In the genomic region with DNA sequence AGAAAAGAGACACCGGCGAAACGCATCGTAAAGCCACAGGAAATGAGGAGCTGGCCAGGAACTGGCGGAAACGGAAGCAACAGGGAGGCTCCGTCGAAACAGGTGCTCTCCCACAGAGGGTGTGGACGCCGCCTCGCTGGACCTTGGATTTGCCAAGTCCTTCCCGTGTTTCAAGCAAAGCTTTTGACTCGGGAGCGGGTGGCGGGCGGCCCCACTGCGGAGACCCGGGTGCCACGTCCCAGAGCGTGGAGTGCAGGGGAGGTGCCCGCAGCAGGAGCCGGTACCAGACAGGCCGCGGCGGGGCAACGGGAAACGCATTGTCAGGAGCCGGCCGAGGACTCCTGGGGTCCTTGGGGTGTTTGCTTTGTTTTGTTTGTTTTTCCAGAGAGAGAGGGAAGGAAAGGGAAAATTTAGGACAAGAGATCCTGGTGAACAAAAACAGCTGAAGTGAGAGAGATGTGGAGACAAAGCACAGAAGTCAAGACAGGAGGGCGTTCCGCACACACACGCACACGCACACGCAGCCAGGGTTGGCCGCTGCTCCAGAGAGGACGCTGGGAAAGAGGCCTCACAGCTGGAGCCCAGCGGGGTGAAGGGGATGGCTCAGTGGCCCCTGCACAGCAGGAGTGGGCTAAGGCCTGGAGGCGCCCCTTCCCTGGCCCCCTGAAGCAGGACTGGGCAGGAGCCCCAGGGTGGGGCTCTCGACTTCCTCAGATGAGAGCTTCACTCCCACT, we compare ENCODE assay signal across 1 cellular context.
TF ChIP-seq lines count a peak whose summit lies in the region.

No MANE protein-coding gene starts in this region.

TF ChIP-seq in HepG2, 621 proteins besides CTCF, POLR2A, EP300 and RAD21 (continued from another document and continues in another):
- TF ChIP-seq, protein P1, sequence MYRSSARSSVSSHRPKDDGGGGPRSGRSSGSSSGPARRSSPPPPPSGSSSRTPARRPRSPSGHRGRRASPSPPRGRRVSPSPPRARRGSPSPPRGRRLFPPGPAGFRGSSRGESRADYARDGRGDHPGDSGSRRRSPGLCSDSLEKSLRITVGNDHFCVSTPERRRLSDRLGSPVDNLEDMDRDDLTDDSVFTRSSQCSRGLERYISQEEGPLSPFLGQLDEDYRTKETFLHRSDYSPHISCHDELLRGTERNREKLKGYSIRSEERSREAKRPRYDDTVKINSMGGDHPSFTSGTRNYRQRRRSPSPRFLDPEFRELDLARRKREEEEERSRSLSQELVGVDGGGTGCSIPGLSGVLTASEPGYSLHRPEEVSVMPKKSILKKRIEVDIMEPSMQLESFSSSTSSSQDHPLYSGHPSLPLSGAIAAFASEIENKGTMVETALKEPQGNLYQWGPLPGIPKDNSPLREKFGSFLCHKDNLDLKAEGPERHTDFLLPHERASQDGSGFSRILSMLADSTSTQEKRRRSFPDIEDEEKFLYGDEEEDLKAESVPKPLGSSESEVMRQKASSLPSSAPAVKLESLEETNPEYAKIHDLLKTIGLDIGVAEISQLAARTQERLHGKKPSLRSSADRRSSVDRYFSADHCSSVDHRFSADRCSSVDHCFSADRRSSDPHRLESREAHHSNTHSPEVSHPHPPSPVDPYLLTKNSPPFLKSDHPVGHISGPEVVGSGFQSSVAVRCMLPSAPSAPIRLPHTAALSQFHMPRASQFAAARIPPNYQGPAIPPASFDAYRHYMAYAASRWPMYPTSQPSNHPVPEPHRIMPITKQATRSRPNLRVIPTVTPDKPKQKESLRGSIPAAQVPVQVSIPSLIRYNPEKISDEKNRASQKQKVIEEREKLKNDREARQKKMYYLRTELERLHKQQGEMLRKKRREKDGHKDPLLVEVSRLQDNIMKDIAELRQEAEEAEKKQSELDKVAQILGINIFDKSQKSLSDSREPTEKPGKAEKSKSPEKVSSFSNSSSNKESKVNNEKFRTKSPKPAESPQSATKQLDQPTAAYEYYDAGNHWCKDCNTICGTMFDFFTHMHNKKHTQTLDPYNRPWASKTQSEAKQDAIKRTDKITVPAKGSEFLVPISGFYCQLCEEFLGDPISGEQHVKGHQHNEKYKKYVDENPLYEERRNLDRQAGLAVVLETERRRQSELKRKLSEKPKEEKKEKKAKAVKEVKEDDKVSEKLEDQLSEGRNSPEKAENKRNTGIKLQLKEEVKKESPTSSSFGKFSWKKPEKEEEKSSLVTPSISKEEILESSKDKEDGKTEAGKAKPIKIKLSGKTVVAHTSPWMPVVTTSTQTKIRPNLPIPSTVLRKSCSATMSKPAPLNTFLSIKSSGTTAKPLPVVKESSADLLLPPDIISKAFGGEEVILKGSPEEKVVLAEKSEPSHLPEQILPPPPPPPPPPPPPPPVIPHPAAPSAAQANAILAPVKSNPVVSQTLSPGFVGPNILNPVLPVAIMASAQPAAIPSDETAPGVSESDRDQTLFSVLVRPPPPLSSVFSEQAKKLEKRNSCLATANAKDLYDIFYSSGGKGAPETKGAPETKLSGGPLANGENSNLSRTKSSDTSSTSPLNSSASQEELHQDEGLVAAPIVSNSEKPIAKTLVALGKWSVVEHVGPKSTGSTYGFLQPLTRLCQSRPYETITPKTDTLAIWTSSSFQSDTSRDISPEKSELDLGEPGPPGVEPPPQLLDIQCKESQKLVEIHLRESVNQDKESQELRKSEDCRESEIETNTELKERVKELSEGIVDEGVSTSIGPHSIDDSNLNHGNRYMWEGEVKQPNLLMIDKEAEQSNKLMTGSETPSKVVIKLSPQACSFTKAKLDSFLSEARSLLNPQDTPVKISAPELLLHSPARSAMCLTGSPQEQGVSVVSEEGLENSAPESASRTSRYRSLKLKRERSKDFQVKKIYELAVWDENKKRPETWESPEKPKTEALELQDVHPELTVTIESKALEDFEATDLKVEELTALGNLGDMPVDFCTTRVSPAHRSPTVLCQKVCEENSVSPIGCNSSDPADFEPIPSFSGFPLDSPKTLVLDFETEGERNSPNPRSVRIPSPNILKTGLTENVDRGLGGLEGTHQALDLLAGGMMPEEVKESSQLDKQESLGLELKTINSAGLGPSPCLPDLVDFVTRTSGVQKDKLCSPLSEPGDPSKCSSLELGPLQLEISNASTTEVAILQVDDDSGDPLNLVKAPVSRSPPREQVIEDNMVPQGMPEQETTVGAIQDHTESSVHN (CRISPR knock-in tag; IDR thresholded peaks at IDR 0.05): no peak
- TF ChIP-seq EED (CRISPR knock-in tag; IDR thresholded peaks at IDR 0.05) (peak; percentile 59; the same call in 1 of the 2 replicates), GABPB1 (CRISPR knock-in tag; IDR thresholded peaks at IDR 0.05) (peak; percentile 49; the same call in 1 of the 2 replicates), ETV5 (CRISPR knock-in tag; IDR thresholded peaks at IDR 0.05; ENCODE audit: borderline replicate concordance) (peak; percentile 45; the same call in 1 of the 2 replicates), MED13 (CRISPR knock-in tag; IDR thresholded peaks at IDR 0.05) (no peak), SMYD3 (CRISPR knock-in tag; IDR thresholded peaks at IDR 0.05) (no peak), MAFG (CRISPR knock-in tag; IDR thresholded peaks at IDR 0.05) (no peak), ZNF205 (CRISPR knock-in tag; IDR thresholded peaks at IDR 0.05) (no peak), KMT2B (CRISPR knock-in tag; IDR thresholded peaks at IDR 0.05) (no peak), FOSL2 (CRISPR knock-in tag; IDR thresholded peaks at IDR 0.05) (no peak), STAT5B (CRISPR knock-in tag; IDR thresholded peaks at IDR 0.05) (no peak), AHR (CRISPR knock-in tag; IDR thresholded peaks at IDR 0.05) (no peak), SALL1 (CRISPR knock-in tag; IDR thresholded peaks at IDR 0.05) (peak; percentile 22; the same call in 1 of the 2 replicates), CCDC6 (CRISPR knock-in tag; IDR thresholded peaks at IDR 0.05) (no peak), YEATS4 (CRISPR knock-in tag; IDR thresholded peaks at IDR 0.05; ENCODE audit: borderline replicate concordance) (no peak), NR2F6 (IDR thresholded peaks at IDR 0.05) (no peak), NR2F6 (CRISPR knock-in tag; IDR thresholded peaks at IDR 0.05) (no peak), ZNF605 (CRISPR knock-in tag; IDR thresholded peaks at IDR 0.05) (no peak)
- TF ChIP-seq, protein P2, sequence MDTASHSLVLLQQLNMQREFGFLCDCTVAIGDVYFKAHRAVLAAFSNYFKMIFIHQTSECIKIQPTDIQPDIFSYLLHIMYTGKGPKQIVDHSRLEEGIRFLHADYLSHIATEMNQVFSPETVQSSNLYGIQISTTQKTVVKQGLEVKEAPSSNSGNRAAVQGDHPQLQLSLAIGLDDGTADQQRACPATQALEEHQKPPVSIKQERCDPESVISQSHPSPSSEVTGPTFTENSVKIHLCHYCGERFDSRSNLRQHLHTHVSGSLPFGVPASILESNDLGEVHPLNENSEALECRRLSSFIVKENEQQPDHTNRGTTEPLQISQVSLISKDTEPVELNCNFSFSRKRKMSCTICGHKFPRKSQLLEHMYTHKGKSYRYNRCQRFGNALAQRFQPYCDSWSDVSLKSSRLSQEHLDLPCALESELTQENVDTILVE (CRISPR knock-in tag; IDR thresholded peaks at IDR 0.05): no peak
- TF ChIP-seq, protein P3, sequence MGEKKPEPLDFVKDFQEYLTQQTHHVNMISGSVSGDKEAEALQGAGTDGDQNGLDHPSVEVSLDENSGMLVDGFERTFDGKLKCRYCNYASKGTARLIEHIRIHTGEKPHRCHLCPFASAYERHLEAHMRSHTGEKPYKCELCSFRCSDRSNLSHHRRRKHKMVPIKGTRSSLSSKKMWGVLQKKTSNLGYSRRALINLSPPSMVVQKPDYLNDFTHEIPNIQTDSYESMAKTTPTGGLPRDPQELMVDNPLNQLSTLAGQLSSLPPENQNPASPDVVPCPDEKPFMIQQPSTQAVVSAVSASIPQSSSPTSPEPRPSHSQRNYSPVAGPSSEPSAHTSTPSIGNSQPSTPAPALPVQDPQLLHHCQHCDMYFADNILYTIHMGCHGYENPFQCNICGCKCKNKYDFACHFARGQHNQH (CRISPR knock-in tag; IDR thresholded peaks at IDR 0.05): no peak
- TF ChIP-seq, protein P4, sequence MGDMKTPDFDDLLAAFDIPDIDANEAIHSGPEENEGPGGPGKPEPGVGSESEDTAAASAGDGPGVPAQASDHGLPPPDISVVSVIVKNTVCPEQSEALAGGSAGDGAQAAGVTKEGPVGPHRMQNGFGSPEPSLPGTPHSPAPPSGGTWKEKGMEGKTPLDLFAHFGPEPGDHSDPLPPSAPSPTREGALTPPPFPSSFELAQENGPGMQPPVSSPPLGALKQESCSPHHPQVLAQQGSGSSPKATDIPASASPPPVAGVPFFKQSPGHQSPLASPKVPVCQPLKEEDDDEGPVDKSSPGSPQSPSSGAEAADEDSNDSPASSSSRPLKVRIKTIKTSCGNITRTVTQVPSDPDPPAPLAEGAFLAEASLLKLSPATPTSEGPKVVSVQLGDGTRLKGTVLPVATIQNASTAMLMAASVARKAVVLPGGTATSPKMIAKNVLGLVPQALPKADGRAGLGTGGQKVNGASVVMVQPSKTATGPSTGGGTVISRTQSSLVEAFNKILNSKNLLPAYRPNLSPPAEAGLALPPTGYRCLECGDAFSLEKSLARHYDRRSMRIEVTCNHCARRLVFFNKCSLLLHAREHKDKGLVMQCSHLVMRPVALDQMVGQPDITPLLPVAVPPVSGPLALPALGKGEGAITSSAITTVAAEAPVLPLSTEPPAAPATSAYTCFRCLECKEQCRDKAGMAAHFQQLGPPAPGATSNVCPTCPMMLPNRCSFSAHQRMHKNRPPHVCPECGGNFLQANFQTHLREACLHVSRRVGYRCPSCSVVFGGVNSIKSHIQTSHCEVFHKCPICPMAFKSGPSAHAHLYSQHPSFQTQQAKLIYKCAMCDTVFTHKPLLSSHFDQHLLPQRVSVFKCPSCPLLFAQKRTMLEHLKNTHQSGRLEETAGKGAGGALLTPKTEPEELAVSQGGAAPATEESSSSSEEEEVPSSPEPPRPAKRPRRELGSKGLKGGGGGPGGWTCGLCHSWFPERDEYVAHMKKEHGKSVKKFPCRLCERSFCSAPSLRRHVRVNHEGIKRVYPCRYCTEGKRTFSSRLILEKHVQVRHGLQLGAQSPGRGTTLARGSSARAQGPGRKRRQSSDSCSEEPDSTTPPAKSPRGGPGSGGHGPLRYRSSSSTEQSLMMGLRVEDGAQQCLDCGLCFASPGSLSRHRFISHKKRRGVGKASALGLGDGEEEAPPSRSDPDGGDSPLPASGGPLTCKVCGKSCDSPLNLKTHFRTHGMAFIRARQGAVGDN (CRISPR knock-in tag; IDR thresholded peaks at IDR 0.05): peak; percentile 52
- TF ChIP-seq, protein P5, sequence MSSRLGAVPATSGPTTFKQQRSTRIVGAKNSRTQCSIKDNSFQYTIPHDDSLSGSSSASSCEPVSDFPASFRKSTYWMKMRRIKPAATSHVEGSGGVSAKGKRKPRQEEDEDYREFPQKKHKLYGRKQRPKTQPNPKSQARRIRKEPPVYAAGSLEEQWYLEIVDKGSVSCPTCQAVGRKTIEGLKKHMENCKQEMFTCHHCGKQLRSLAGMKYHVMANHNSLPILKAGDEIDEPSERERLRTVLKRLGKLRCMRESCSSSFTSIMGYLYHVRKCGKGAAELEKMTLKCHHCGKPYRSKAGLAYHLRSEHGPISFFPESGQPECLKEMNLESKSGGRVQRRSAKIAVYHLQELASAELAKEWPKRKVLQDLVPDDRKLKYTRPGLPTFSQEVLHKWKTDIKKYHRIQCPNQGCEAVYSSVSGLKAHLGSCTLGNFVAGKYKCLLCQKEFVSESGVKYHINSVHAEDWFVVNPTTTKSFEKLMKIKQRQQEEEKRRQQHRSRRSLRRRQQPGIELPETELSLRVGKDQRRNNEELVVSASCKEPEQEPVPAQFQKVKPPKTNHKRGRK (CRISPR knock-in tag; IDR thresholded peaks at IDR 0.05): no peak
- TF ChIP-seq, protein P6, sequence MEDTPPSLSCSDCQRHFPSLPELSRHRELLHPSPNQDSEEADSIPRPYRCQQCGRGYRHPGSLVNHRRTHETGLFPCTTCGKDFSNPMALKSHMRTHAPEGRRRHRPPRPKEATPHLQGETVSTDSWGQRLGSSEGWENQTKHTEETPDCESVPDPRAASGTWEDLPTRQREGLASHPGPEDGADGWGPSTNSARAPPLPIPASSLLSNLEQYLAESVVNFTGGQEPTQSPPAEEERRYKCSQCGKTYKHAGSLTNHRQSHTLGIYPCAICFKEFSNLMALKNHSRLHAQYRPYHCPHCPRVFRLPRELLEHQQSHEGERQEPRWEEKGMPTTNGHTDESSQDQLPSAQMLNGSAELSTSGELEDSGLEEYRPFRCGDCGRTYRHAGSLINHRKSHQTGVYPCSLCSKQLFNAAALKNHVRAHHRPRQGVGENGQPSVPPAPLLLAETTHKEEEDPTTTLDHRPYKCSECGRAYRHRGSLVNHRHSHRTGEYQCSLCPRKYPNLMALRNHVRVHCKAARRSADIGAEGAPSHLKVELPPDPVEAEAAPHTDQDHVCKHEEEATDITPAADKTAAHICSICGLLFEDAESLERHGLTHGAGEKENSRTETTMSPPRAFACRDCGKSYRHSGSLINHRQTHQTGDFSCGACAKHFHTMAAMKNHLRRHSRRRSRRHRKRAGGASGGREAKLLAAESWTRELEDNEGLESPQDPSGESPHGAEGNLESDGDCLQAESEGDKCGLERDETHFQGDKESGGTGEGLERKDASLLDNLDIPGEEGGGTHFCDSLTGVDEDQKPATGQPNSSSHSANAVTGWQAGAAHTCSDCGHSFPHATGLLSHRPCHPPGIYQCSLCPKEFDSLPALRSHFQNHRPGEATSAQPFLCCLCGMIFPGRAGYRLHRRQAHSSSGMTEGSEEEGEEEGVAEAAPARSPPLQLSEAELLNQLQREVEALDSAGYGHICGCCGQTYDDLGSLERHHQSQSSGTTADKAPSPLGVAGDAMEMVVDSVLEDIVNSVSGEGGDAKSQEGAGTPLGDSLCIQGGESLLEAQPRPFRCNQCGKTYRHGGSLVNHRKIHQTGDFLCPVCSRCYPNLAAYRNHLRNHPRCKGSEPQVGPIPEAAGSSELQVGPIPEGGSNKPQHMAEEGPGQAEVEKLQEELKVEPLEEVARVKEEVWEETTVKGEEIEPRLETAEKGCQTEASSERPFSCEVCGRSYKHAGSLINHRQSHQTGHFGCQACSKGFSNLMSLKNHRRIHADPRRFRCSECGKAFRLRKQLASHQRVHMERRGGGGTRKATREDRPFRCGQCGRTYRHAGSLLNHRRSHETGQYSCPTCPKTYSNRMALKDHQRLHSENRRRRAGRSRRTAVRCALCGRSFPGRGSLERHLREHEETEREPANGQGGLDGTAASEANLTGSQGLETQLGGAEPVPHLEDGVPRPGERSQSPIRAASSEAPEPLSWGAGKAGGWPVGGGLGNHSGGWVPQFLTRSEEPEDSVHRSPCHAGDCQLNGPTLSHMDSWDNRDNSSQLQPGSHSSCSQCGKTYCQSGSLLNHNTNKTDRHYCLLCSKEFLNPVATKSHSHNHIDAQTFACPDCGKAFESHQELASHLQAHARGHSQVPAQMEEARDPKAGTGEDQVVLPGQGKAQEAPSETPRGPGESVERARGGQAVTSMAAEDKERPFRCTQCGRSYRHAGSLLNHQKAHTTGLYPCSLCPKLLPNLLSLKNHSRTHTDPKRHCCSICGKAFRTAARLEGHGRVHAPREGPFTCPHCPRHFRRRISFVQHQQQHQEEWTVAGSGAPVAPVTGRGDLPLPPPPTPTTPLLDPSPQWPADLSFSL (CRISPR knock-in tag; IDR thresholded peaks at IDR 0.05): no peak
